Comparison of ENCODE assay signal across 8 cellular contexts in genomic region chr2:230327418-230328154, GRCh38. TPM values are rescaled to one million over a fixed set of nuclear protein-coding genes. Genes with fewer than 3 reads are reported as not detected.
A peak's percentile ranks its signal among the peaks of the same experiment; 100 is the strongest.
DNase-seq lines count a peak whose midpoint lies in the region; ATAC-seq lines count a peak whose summit lies in the region.

No MANE protein-coding gene starts in this region.

- H3K4me3 ChIP-seq in esophagus (ENCODE audit: low read depth in 1 of 2, low read length in 2 of 2): peak overlapping the region; percentile 47 to 53

- peaks cover 0 to 7% of the 10 kb centered on the region in 2 donors for H3K9me3 ChIP-seq in esophagus (ENCODE audit: control insufficient read depth in 2 of 2, insufficient read depth in 1 of 2, low read depth in 1 of 2, low read length in 1 of 2)

- H3K27ac Mint-ChIP-seq in activated CD4-positive, alpha-beta T cell treated with anti-CD3 and anti-CD28 coated beads for 36 hours: peak overlapping the region; percentile 98

- ATAC-seq in activated CD4-positive, alpha-beta T cell treated with anti-CD3 and anti-CD28 coated beads for 36 hours: peak; percentile 51
- ATAC-seq in HG03025 (IDR thresholded peaks at IDR 0.05; ENCODE audit: low FRiP score, unreplicated experiment): peak; percentile 57

- no peaks in the 10 kb centered on the region for H3K36me3 ChIP-seq in esophagus (ENCODE audit: control insufficient read depth in 2 of 2, insufficient read depth in 2 of 2, low read length in 1 of 2)

- POLR2A ChIA-PET in activated CD4-positive, alpha-beta T cell treated with anti-CD3 and anti-CD28 coated beads for 36 hours (lab: Charles Lee): interaction anchor here (0.8 kb wide), 1 partner anchor 407 kb away, joined by 3 read pairs; no protein-coding TSS in a partner anchor

- peaks cover 38% of the 10 kb centered on the region for H3K36me3 Mint-ChIP-seq in activated CD4-positive, alpha-beta T cell treated with anti-CD3 and anti-CD28 coated beads for 36 hours (ENCODE audit: low read depth)

- H3K9me3 Mint-ChIP-seq in activated CD4-positive, alpha-beta T cell treated with anti-CD3 and anti-CD28 coated beads for 36 hours (ENCODE audit: low read depth): peaks cover 3% of the 10 kb centered on the region

- 62 to 63% methylated on average over 5 of the region's 5 CpGs for WGBS in esophagus, 2 donors

- peak overlapping the region; percentile 89 for H3K4me3 Mint-ChIP-seq in activated CD4-positive, alpha-beta T cell treated with anti-CD3 and anti-CD28 coated beads for 36 hours

- H3K4me1 ChIP-seq in esophagus (ENCODE audit: control insufficient read depth in 2 of 2, insufficient read depth in 2 of 2, low read length in 1 of 2): peaks cover 0 to 2% of the 10 kb centered on the region in 2 donors

- H3K27me3 Mint-ChIP-seq in activated CD4-positive, alpha-beta T cell treated with anti-CD3 and anti-CD28 coated beads for 36 hours: no peaks in the 10 kb centered on the region

- peak; percentile 53 for DNase-seq in activated CD4-positive, alpha-beta T cell treated with anti-CD3 and anti-CD28 coated beads for 36 hours
- DNase-seq in activated CD4-positive, alpha-beta T cell treated with anti-CD3 and anti-CD28 coated beads, Interleukin-2, amount 50 U/mL, for 1 hour: no peak
- DNase-seq in OCI-M1 (lab: John Stamatoyannopoulos, UW) (peak; percentile 71), renal cortical epithelial cell (ENCODE audit: low read depth) (peak; percentile 24), NCI-H187 (lab: John Stamatoyannopoulos, UW) (no peak), ureter (ENCODE audit: low spot score) (no peak)

- H3K27ac ChIP-seq in esophagus (ENCODE audit: low read depth in 2 of 2, low read length in 1 of 2): peak overlapping the region; percentile 80 to 92

- intact Hi-C loops in activated CD4-positive, alpha-beta T cell treated with anti-CD3 and anti-CD28 coated beads for 36 hours (cut with DNase I, micrococcal nuclease): loop anchor here (1.0 to 2.0 kb wide), 8 partner anchors 73 to 729 kb away; partner anchors contain the start of genes SP100 (in 2 of the 2), SP110 (in 2 of the 2), FBXO36 (in 1 of the 2) and PSMD1 (in 1 of the 2)

- CTCF ChIA-PET in activated CD4-positive, alpha-beta T cell treated with anti-CD3 and anti-CD28 coated beads for 36 hours (lab: Charles Lee): interaction anchor here (0.7 to 1.5 kb wide), 12 partner anchors 9 to 487 kb away, joined by 3 to 6 read pairs (median 3); partner anchors contain the start of gene SP140

- H3K27me3 ChIP-seq in esophagus (ENCODE audit: control insufficient read depth in 1 of 2, insufficient read depth in 2 of 2, low read length in 2 of 2): no peaks in the 10 kb centered on the region

- H3K4me1 Mint-ChIP-seq in activated CD4-positive, alpha-beta T cell treated with anti-CD3 and anti-CD28 coated beads for 36 hours: peaks cover 64% of the 10 kb centered on the region

RNA-seq across cellular contexts. Expression of gene SP140L, which starts 0.6 kb away (rescaled TPM):
- total RNA-seq in activated CD4-positive, alpha-beta T cell treated with anti-CD3 and anti-CD28 coated beads for 36 hours: 10 to 100 TPM; 40.1 to 43.4 TPM
- polyA plus RNA-seq in esophagus: 10 to 100 TPM in 1 of 2 donors, 1 to 10 TPM in 1; 5.5 to 10.6 TPM
- total RNA-seq in renal cortical epithelial cell (5.4 and 14.6 TPM in 2 replicates), ureter (39.0 TPM)

Comparison
In these comparisons a context has a peak if more than half of its experiments do, and no peak if none do; other contexts are left out.
1. DNase-seq: peak in activated CD4-positive, alpha-beta T cell treated with anti-CD3 and anti-CD28 coated beads for 36 hours (single experiment), OCI-M1 (single experiment) and renal cortical epithelial cell (single experiment); none in activated CD4-positive, alpha-beta T cell treated with anti-CD3 and anti-CD28 coated beads, Interleukin-2, amount 50 U/mL, for 1 hour (single experiment), NCI-H187 (0 of 2) and ureter (single experiment).